In the genomic region with DNA sequence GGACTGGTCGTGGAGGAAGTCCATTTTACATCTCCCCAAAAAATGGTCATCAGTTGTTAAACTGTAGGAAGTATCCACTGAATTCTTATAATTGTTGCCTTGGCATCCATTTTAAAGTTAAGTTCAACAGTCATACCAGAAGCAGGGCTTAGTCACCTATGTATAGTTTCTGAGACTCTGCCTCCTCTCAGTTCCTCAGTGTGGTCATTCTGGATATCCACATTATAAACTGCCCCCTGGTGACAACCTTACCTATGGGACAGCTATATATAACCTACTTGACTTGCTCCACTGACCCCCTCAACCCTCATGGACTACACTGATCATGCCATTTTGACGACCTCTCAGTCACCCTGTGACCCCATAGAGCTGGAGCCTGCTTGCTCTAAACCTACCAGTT, we compare ENCODE assay signal across 12 cellular contexts.
DNase-seq lines count a peak whose midpoint lies in the region; ATAC-seq, FAIRE-seq and TF ChIP-seq lines count a peak whose summit lies in the region.
"Had no signal": no experiment of that assay in that cellular context is flagged by ENCODE, and none has a peak within 500 bp of the region (broad histone marks: within the 10 kb centered on the region; RNA-seq: fewer than 3 reads in every experiment).

No MANE protein-coding gene starts in this region.

- ATAC-seq in GM19397 (IDR thresholded peaks at IDR 0.05; ENCODE audit: unreplicated experiment), result peak; percentile 100
- peak; percentile 99 for ATAC-seq in HG02763 (IDR thresholded peaks at IDR 0.05; ENCODE audit: unreplicated experiment)
- ATAC-seq in HG03439 (IDR thresholded peaks at IDR 0.05; ENCODE audit: unreplicated experiment), result peak; percentile 98
- ATAC-seq in activated CD8-positive, alpha-beta T cell treated with anti-CD3 and anti-CD28 coated beads, Interleukin-2, amount 10 ng/mL, durations not matched to agents 7 days and 5 days, result no peak
- no peak for ATAC-seq in Right ventricle myocardium inferior

- peaks cover 5% of the 10 kb centered on the region for H3K9me3 Mint-ChIP-seq in activated CD8-positive, alpha-beta T cell treated with anti-CD3 and anti-CD28 coated beads, Interleukin-2, amount 10 ng/mL, durations not matched to agents 7 days and 5 days (ENCODE audit: insufficient read depth)
- H3K9me3 Mint-ChIP-seq: activated CD4-positive, alpha-beta T cell treated with anti-CD3 and anti-CD28 coated beads, Interleukin-2, amount 10 ng/mL, durations not matched to agents 7 days and 5 days; activated naive CD4-positive, alpha-beta T cell treated with anti-CD3 and anti-CD28 coated beads, Interleukin-2, amount 50 U/mL, for 24 hours had no signal

- CTCF ChIA-PET in activated CD8-positive, alpha-beta T cell treated with anti-CD3 and anti-CD28 coated beads, Interleukin-2, amount 10 ng/mL, durations not matched to agents 7 days and 5 days (lab: Charles Lee), result no interaction called here

- POLR2A ChIA-PET in activated CD8-positive, alpha-beta T cell treated with anti-CD3 and anti-CD28 coated beads, Interleukin-2, amount 10 ng/mL, durations not matched to agents 7 days and 5 days (lab: Charles Lee), result no interaction called here

- peak; percentile 85 for FAIRE-seq in GM12892 (lab: Jason Lieb, UNC)
- FAIRE-seq: keratinocyte had no signal

- no peak for TF ChIP-seq POLR2A in GM12892 (IDR thresholded peaks at IDR 0.05; ENCODE audit: low read depth, low read length)

- H3K4me1 Mint-ChIP-seq in activated CD8-positive, alpha-beta T cell treated with anti-CD3 and anti-CD28 coated beads, Interleukin-2, amount 10 ng/mL, durations not matched to agents 7 days and 5 days (ENCODE audit: low read depth), result no peaks in the 10 kb centered on the region
- H3K4me1 Mint-ChIP-seq: activated CD4-positive, alpha-beta T cell treated with anti-CD3 and anti-CD28 coated beads, Interleukin-2, amount 10 ng/mL, durations not matched to agents 7 days and 5 days; activated naive CD4-positive, alpha-beta T cell treated with anti-CD3 and anti-CD28 coated beads, Interleukin-2, amount 50 U/mL, for 24 hours had no signal

- H3K36me3 Mint-ChIP-seq in activated CD8-positive, alpha-beta T cell treated with anti-CD3 and anti-CD28 coated beads, Interleukin-2, amount 10 ng/mL, durations not matched to agents 7 days and 5 days (ENCODE audit: low read depth), result no peaks in the 10 kb centered on the region
- H3K36me3 Mint-ChIP-seq: activated naive CD4-positive, alpha-beta T cell treated with anti-CD3 and anti-CD28 coated beads, Interleukin-2, amount 50 U/mL, for 24 hours had no signal

- DNase-seq in GM12892 (ENCODE audit: insufficient read length), result no peak
- no peak for DNase-seq in retina
- no peak for DNase-seq in activated CD8-positive, alpha-beta T cell treated with anti-CD3 and anti-CD28 coated beads, Interleukin-2, amount 10 ng/mL, durations not matched to agents 7 days and 5 days
- no peak for DNase-seq in Right ventricle myocardium inferior (ENCODE audit: missing footprints)
- DNase-seq in COR-L47 (lab: John Stamatoyannopoulos, UW), result no peak
- DNase-seq: activated CD4-positive, alpha-beta T cell treated with anti-CD3 and anti-CD28 coated beads, Interleukin-2, amount 10 ng/mL, durations not matched to agents 7 days and 5 days; stimulated activated CD8-positive, alpha-beta memory T cell treated with anti-CD3 and anti-CD28 coated beads, Interleukin-4, amount 100 ng/mL, for 48 hours had no signal

- intact Hi-C loops in Right ventricle myocardium inferior (cut with DNase I), result no loop called here

- H3K27ac Mint-ChIP-seq in activated CD8-positive, alpha-beta T cell treated with anti-CD3 and anti-CD28 coated beads, Interleukin-2, amount 10 ng/mL, durations not matched to agents 7 days and 5 days, result no peak overlapping the region
- H3K27ac Mint-ChIP-seq: activated CD4-positive, alpha-beta T cell treated with anti-CD3 and anti-CD28 coated beads, Interleukin-2, amount 10 ng/mL, durations not matched to agents 7 days and 5 days had no signal

- no peak overlapping the region for H3K4me3 Mint-ChIP-seq in activated CD8-positive, alpha-beta T cell treated with anti-CD3 and anti-CD28 coated beads, Interleukin-2, amount 10 ng/mL, durations not matched to agents 7 days and 5 days
- H3K4me3 Mint-ChIP-seq: activated CD4-positive, alpha-beta T cell treated with anti-CD3 and anti-CD28 coated beads, Interleukin-2, amount 10 ng/mL, durations not matched to agents 7 days and 5 days; activated naive CD4-positive, alpha-beta T cell treated with anti-CD3 and anti-CD28 coated beads, Interleukin-2, amount 50 U/mL, for 24 hours had no signal

- H3K27me3 Mint-ChIP-seq in activated CD8-positive, alpha-beta T cell treated with anti-CD3 and anti-CD28 coated beads, Interleukin-2, amount 10 ng/mL, durations not matched to agents 7 days and 5 days (ENCODE audit: low read depth), result no peaks in the 10 kb centered on the region
- H3K27me3 Mint-ChIP-seq: activated CD4-positive, alpha-beta T cell treated with anti-CD3 and anti-CD28 coated beads, Interleukin-2, amount 10 ng/mL, durations not matched to agents 7 days and 5 days; activated naive CD4-positive, alpha-beta T cell treated with anti-CD3 and anti-CD28 coated beads, Interleukin-2, amount 50 U/mL, for 24 hours had no signal

Comparison
In these comparisons a context has a peak if more than half of its experiments do, and no peak if none do; other contexts are left out.
1. ATAC-seq: peak in GM19397 (single experiment), HG02763 (single experiment) and HG03439 (single experiment); none in activated CD8-positive, alpha-beta T cell treated with anti-CD3 and anti-CD28 coated beads, Interleukin-2, amount 10 ng/mL, durations not matched to agents 7 days and 5 days (single experiment) and Right ventricle myocardium inferior (single experiment).